ENCODE assay signal across 1 cellular context in genomic region chr2:46067501-46068292, GRCh38.
TF ChIP-seq lines count a peak whose summit lies in the region.

No MANE protein-coding gene starts in this region.

TF ChIP-seq in K562, 482 proteins besides CTCF, POLR2A, EP300 and RAD21 (continued from another document and continues in another):
- TF ChIP-seq ZBTB33 (CRISPR knock-in tag; IDR thresholded peaks at IDR 0.05) (no peak), WHSC1 (IDR thresholded peaks at IDR 0.05; ENCODE audit: low read length) (no peak), MTA3 (IDR thresholded peaks at IDR 0.05; ENCODE audit: borderline replicate concordance) (peak; percentile 53; the same call in 1 of the 2 replicates), ZNF232 (CRISPR knock-in tag; IDR thresholded peaks at IDR 0.05) (no peak), ZEB2 (IDR thresholded peaks at IDR 0.05) (peak; percentile 45), NCOR1 (IDR thresholded peaks at IDR 0.05) (no peak), MGA (IDR thresholded peaks at IDR 0.05) (peak; percentile 34; the same call in 1 of the 2 replicates), TRIM28 (IDR thresholded peaks at IDR 0.05) (peak; percentile 66; the same call in 1 of the 2 replicates), ZFPM2 (CRISPR knock-in tag; IDR thresholded peaks at IDR 0.05) (no peak), ZNF318 (IDR thresholded peaks at IDR 0.05; ENCODE audit: borderline replicate concordance in 1 of 2, low read depth in 1 of 2) (no peak; a peak in 1 of 4 replicates), FOXA3 (CRISPR knock-in tag; conservative IDR thresholded peaks at IDR 0.05 in 1 of 2, IDR thresholded peaks at IDR 0.05 in 1 of 2) (no peak), L3MBTL2 (IDR thresholded peaks at IDR 0.05) (peak; percentile 62), EP400 (IDR thresholded peaks at IDR 0.05) (peak; percentile 49), ZBTB7A (IDR thresholded peaks at IDR 0.05; ENCODE audit: borderline replicate concordance, control insufficient read depth, low read depth, low read length) (no peak), ZNF766 (CRISPR knock-in tag; conservative IDR thresholded peaks at IDR 0.05) (peak; percentile 81), CREBBP (IDR thresholded peaks at IDR 0.05; ENCODE audit: low read depth, low read length) (no peak), CHD4 (IDR thresholded peaks at IDR 0.05; ENCODE audit: insufficient read depth, insufficient replicate concordance, low read depth, low read length, poor library complexity, severe bottlenecking) (no peak), ETV1 (tag; conservative IDR thresholded peaks at IDR 0.05; ENCODE audit: low read depth) (0 out of 2 replicates have a peak, but pooled peaks have one; percentile 29), FOSL1 (tag; conservative IDR thresholded peaks at IDR 0.05) (peak; percentile 91), TEAD4 (IDR thresholded peaks at IDR 0.05; ENCODE audit: low read length) (no peak; the same call in 1 of the 2 replicates), TEAD4 (CRISPR knock-in tag; IDR thresholded peaks at IDR 0.05; ENCODE audit: borderline replicate concordance) (no peak), SLC30A9 (CRISPR knock-in tag; IDR thresholded peaks at IDR 0.05) (no peak), CGGBP1 (CRISPR knock-in tag; IDR thresholded peaks at IDR 0.05) (no peak), CEBPB (tag; IDR thresholded peaks at IDR 0.05) (peak; percentile 65), NFRKB (IDR thresholded peaks at IDR 0.05; ENCODE audit: low read depth) (no peak), SOX6 (IDR thresholded peaks at IDR 0.05) (peak; percentile 96), CEBPG (CRISPR knock-in tag; IDR thresholded peaks at IDR 0.05) (peak; percentile 86), CEBPG (tag; conservative IDR thresholded peaks at IDR 0.05 in 1 of 2, IDR thresholded peaks at IDR 0.05 in 1 of 2) (peak; percentile 89 to 99), DDX20 (tag; IDR thresholded peaks at IDR 0.05; ENCODE audit: low read depth) (peak; percentile 71), TOE1 (IDR thresholded peaks at IDR 0.05; ENCODE audit: borderline replicate concordance) (no peak), TOE1 (CRISPR knock-in tag; IDR thresholded peaks at IDR 0.05; ENCODE audit: borderline replicate concordance, low read depth) (no peak), JUND (IDR thresholded peaks at IDR 0.05; ENCODE audit: borderline replicate concordance, low read depth, low read length) (peak; percentile 71), JUND (tag; IDR thresholded peaks at IDR 0.05; ENCODE audit: borderline replicate concordance, low read depth, low read length) (peak; percentile 40; the same call in 1 of the 3 replicates), ZNF589 (CRISPR knock-in tag; IDR thresholded peaks at IDR 0.05; ENCODE audit: low read depth) (peak; percentile 96), ZFX (CRISPR knock-in tag; IDR thresholded peaks at IDR 0.05) (no peak), TRIM24 (IDR thresholded peaks at IDR 0.05) (peak; percentile 82 to 98; a peak in 2 of 4 replicates), MTF1 (CRISPR knock-in tag; IDR thresholded peaks at IDR 0.05; ENCODE audit: borderline replicate concordance) (no peak), CTBP1 (IDR thresholded peaks at IDR 0.05; ENCODE audit: borderline replicate concordance) (peak; percentile 72), NR2C2 (CRISPR knock-in tag; IDR thresholded peaks at IDR 0.05) (no peak), NR2C2 (tag; IDR thresholded peaks at IDR 0.05) (peak; percentile 44; the same call in 1 of the 2 replicates), NFIC (IDR thresholded peaks at IDR 0.05) (no peak), MEF2D (tag; conservative IDR thresholded peaks at IDR 0.05; ENCODE audit: low read depth) (0 out of 2 replicates have a peak, but pooled peaks have one; percentile 38), NBN (IDR thresholded peaks at IDR 0.05; ENCODE audit: low read depth) (peak; percentile 40; the same call in 1 of the 2 replicates), HSF4 (CRISPR knock-in tag; IDR thresholded peaks at IDR 0.05; ENCODE audit: borderline replicate concordance) (no peak), ZSCAN32 (CRISPR knock-in tag; IDR thresholded peaks at IDR 0.05) (peak; percentile 74; the same call in 1 of the 2 replicates)
